ENCODE assay signal across 22 cellular contexts in genomic region chr13:26722321-26722720, GRCh38. TPM values are rescaled to one million over a fixed set of nuclear protein-coding genes. Genes with fewer than 3 reads are reported as not detected.
DNase-seq lines count a peak whose midpoint lies in the region; ATAC-seq and TF ChIP-seq lines count a peak whose summit lies in the region.
"Had no signal": no experiment of that assay in that cellular context is flagged by ENCODE, and none has a peak within 500 bp of the region (broad histone marks: within the 10 kb centered on the region; RNA-seq: fewer than 3 reads in every experiment).

No MANE protein-coding gene starts in this region.

- no peak for DNase-seq in stimulated activated naive CD8-positive, alpha-beta T cell treated with anti-CD3 and anti-CD28 coated beads, Interleukin-15, Interleukin-2, amounts not matched to agents 100 U/mL and 50 U/mL, for 24 hours
- DNase-seq in SK-N-DZ (ENCODE audit: low spot score) = peak; percentile 52
- DNase-seq in glutamatergic neuron = no peak
- DNase-seq in type B pancreatic cell (ENCODE audit: extremely low spot score, unreplicated experiment) = peak; percentile 22
- DNase-seq in OCI-M1 (lab: John Stamatoyannopoulos, UW) = no peak
- DNase-seq in NCI-H187 (lab: John Stamatoyannopoulos, UW) = no peak
- DNase-seq: activated CD4-positive, alpha-beta T cell treated with anti-CD3 and anti-CD28 coated beads for 4 hours; DMS 273 treated with DMSO at 0.1 percent for 48 hours; islet precursor cell; left ventricle myocardium superior had no signal

- H3K27ac Mint-ChIP-seq in stimulated activated naive CD8-positive, alpha-beta T cell treated with anti-CD3 and anti-CD28 coated beads, Interleukin-15, Interleukin-2, amounts not matched to agents 100 ng/mL and 50 ng/mL, for 24 hours = peak overlapping the region; percentile 18
- H3K27ac Mint-ChIP-seq in glutamatergic neuron (ENCODE audit: unreplicated experiment) = peak overlapping the region; percentile 86
- H3K27ac Mint-ChIP-seq in type B pancreatic cell = no peak overlapping the region
- H3K27ac Mint-ChIP-seq: CD14-positive monocyte; dendritic cell treated with granulocyte-macrophage colony-stimulating factor and Interleukin-4, amounts not matched to agents 40 ng/mL and 50 ng/mL, for 4 days; mesothelial cell of epicardium had no signal

- H3K27me3 Mint-ChIP-seq in stimulated activated naive CD8-positive, alpha-beta T cell treated with anti-CD3 and anti-CD28 coated beads, Interleukin-15, Interleukin-2, amounts not matched to agents 100 ng/mL and 50 ng/mL, for 24 hours = no peaks in the 10 kb centered on the region
- H3K27me3 Mint-ChIP-seq in glutamatergic neuron (ENCODE audit: unreplicated experiment) (peaks cover 12% of the 10 kb centered on the region), type B pancreatic cell (peaks cover 3% of the 10 kb centered on the region)
- H3K27me3 Mint-ChIP-seq: dendritic cell treated with granulocyte-macrophage colony-stimulating factor and Interleukin-4, amounts not matched to agents 40 ng/mL and 50 ng/mL, for 4 days had no signal

- H3K4me1 Mint-ChIP-seq in stimulated activated naive CD8-positive, alpha-beta T cell treated with anti-CD3 and anti-CD28 coated beads, Interleukin-15, Interleukin-2, amounts not matched to agents 100 ng/mL and 50 ng/mL, for 24 hours (ENCODE audit: low read depth) = peaks cover 18% of the 10 kb centered on the region
- H3K4me1 Mint-ChIP-seq in glutamatergic neuron (ENCODE audit: low read depth, unreplicated experiment) (peaks cover 23% of the 10 kb centered on the region), type B pancreatic cell (ENCODE audit: unreplicated experiment) (no peaks in the 10 kb centered on the region)
- H3K4me1 Mint-ChIP-seq: mesothelial cell of epicardium, neural crest cell had no signal

- ATAC-seq in stimulated activated naive CD8-positive, alpha-beta T cell treated with anti-CD3 and anti-CD28 coated beads, Interleukin-15, Interleukin-2, amounts not matched to agents 100 U/mL and 50 U/mL, for 24 hours = no peak
- no peak for ATAC-seq in HG03159 (IDR thresholded peaks at IDR 0.05; ENCODE audit: unreplicated experiment)
- ATAC-seq: K562, left ventricle myocardium superior had no signal

- TF ChIP-seq CTCF in glutamatergic neuron (IDR thresholded peaks at IDR 0.05; ENCODE audit: partially characterized antibody, unreplicated experiment) (no peak), type B pancreatic cell (conservative IDR thresholded peaks at IDR 0.05) (no peak)

- no peaks in the 10 kb centered on the region for H3K9me3 Mint-ChIP-seq in stimulated activated naive CD8-positive, alpha-beta T cell treated with anti-CD3 and anti-CD28 coated beads, Interleukin-15, Interleukin-2, amounts not matched to agents 100 ng/mL and 50 ng/mL, for 24 hours
- H3K9me3 Mint-ChIP-seq in glutamatergic neuron (ENCODE audit: unreplicated experiment) = peaks cover 13% of the 10 kb centered on the region
- H3K9me3 Mint-ChIP-seq in type B pancreatic cell = no peaks in the 10 kb centered on the region
- H3K9me3 Mint-ChIP-seq: dendritic cell treated with granulocyte-macrophage colony-stimulating factor and Interleukin-4, amounts not matched to agents 40 ng/mL and 50 ng/mL, for 4 days had no signal

- no peaks in the 10 kb centered on the region for H3K36me3 Mint-ChIP-seq in stimulated activated naive CD8-positive, alpha-beta T cell treated with anti-CD3 and anti-CD28 coated beads, Interleukin-15, Interleukin-2, amounts not matched to agents 100 ng/mL and 50 ng/mL, for 24 hours (ENCODE audit: low read depth)
- H3K36me3 Mint-ChIP-seq in glutamatergic neuron (ENCODE audit: unreplicated experiment) (peaks cover 5% of the 10 kb centered on the region), type B pancreatic cell (no peaks in the 10 kb centered on the region)
- H3K36me3 Mint-ChIP-seq: CD14-positive monocyte, mesothelial cell of epicardium had no signal

- H3K4me3 Mint-ChIP-seq in stimulated activated naive CD8-positive, alpha-beta T cell treated with anti-CD3 and anti-CD28 coated beads, Interleukin-15, Interleukin-2, amounts not matched to agents 100 ng/mL and 50 ng/mL, for 24 hours = no peak overlapping the region
- H3K4me3 Mint-ChIP-seq in glutamatergic neuron (ENCODE audit: unreplicated experiment) (peak overlapping the region; percentile 12), type B pancreatic cell (no peak overlapping the region)
- H3K4me3 Mint-ChIP-seq: dendritic cell treated with granulocyte-macrophage colony-stimulating factor and Interleukin-4, amounts not matched to agents 40 ng/mL and 50 ng/mL, for 4 days; mesothelial cell of epicardium; neural crest cell had no signal

RNA-seq across cellular contexts. Expression of gene GPR12, which starts 38.3 kb away (rescaled TPM):
- 1.1 and 1.5 TPM in 2 replicates for polyA plus RNA-seq in SK-N-DZ (2014; cell fraction: cytosol; rRNA removed)
- 1.1 and 2.0 TPM in 2 replicates for polyA plus RNA-seq in SK-N-DZ (2014; cell fraction: nucleus; rRNA removed)
- total RNA-seq in glutamatergic neuron (ENCODE audit: unreplicated experiment) (2.5 TPM), type B pancreatic cell (ENCODE audit: low replicate concordance) (0.12 and 0.14 TPM in 2 replicates)
- total RNA-seq: fibroblast of lung; K562; mesothelial cell of epicardium; RPMI7951; SJSA1; T-helper 1 cell treated with Interleukin-12 subunit alpha and Interleukin-12 subunit beta and Interleukin-4 antibody, amounts not matched to agents 30 ng/mL and 1 ng/mL, for 36 hours had no signal
- polyA plus RNA-seq: AG04450, CD14-positive monocyte, fibroblast of lung, K562 had no signal

Comparison
In these comparisons a context has a peak if more than half of its experiments do, and no peak if none do; other contexts are left out.
1. DNase-seq: peak in SK-N-DZ (single experiment) and type B pancreatic cell (single experiment); none in stimulated activated naive CD8-positive, alpha-beta T cell treated with anti-CD3 and anti-CD28 coated beads, Interleukin-15, Interleukin-2, amounts not matched to agents 100 U/mL and 50 U/mL, for 24 hours (single experiment), glutamatergic neuron (single experiment), OCI-M1 (single experiment) and NCI-H187 (0 of 2).